ENCODE assay signal across 8 cellular contexts in genomic region chr11:65419460-65419772, GRCh38. TPM values are rescaled to one million over a fixed set of nuclear protein-coding genes. Genes with fewer than 3 reads are reported as not detected.
A peak's percentile ranks its signal among the peaks of the same experiment; 100 is the strongest.
DNase-seq lines count a peak whose midpoint lies in the region; ATAC-seq and TF ChIP-seq lines count a peak whose summit lies in the region.

No MANE protein-coding gene starts in this region.

- H3K4me1 ChIP-seq in DND-41 (ENCODE audit: insufficient read depth, low read length): peaks cover 62% of the 10 kb centered on the region
- peaks cover 39% of the 10 kb centered on the region for H3K4me1 ChIP-seq in fibroblast of lung (ENCODE audit: control insufficient read depth, extremely low read depth, insufficient read depth, low read length)
- H3K4me1 ChIP-seq in trophoblast cell (ENCODE audit: control insufficient read depth in 1 of 2, insufficient read depth in 2 of 2, low read length in 2 of 2): peaks cover 46 to 65% of the 10 kb centered on the region in 2 experiments

- DNase-seq in DND-41 (no peak), fibroblast of lung (ENCODE audit: low read depth in 2 of 2) (no peak), trophoblast cell (no peak), SW 1271 (lab: John Stamatoyannopoulos, UW) (no peak), ecto neural progenitor cell (ENCODE audit: low spot score) (no peak), GM10248 (ENCODE audit: extremely low spot score) (no peak)

- peak overlapping the region; percentile 70 for H2BK12ac ChIP-seq in trophoblast cell (ENCODE audit: low read length)

- H4K20me1 ChIP-seq in DND-41 (ENCODE audit: insufficient read depth, low read length) (peaks cover 17% of the 10 kb centered on the region), fibroblast of lung (ENCODE audit: control insufficient read depth, extremely low read depth, insufficient read depth, low read length) (peaks cover 3% of the 10 kb centered on the region)

- peak overlapping the region; percentile 100 for H4K91ac ChIP-seq in trophoblast cell (ENCODE audit: low read depth, low read length)

- POLR2A ChIA-PET in GM10248 (lab: Yijun Ruan, JAX): interaction anchor here (0.5 to 14.7 kb wide), 11 partner anchors 9 to 156 kb away, joined by 3 to 620 read pairs (median 5); partner anchors contain the start of genes DPF2 and MALAT1

- peak overlapping the region; percentile 76 for H3K18ac ChIP-seq in trophoblast cell (ENCODE audit: low read length)

- no peaks in the 10 kb centered on the region for H3K27me3 ChIP-seq in DND-41 (ENCODE audit: insufficient read depth, low read length, poor library complexity)
- H3K27me3 ChIP-seq in fibroblast of lung (ENCODE audit: control insufficient read depth, insufficient read depth, low read length): no peaks in the 10 kb centered on the region
- H3K27me3 ChIP-seq in trophoblast cell (ENCODE audit: insufficient read depth, low read length): no peaks in the 10 kb centered on the region

- CTCF ChIA-PET in GM10248 (lab: Yijun Ruan, JAX): interaction anchor here (0.9 to 7.4 kb wide), 7 partner anchors 13 to 90 kb away, joined by 3 to 85 read pairs (median 9); no protein-coding TSS in a partner anchor

- H3K9ac ChIP-seq in DND-41 (ENCODE audit: low read depth, low read length) (peak overlapping the region; percentile 98), fibroblast of lung (ENCODE audit: insufficient read depth, low read length) (peak overlapping the region; percentile 89), trophoblast cell (ENCODE audit: low read length) (peak overlapping the region; percentile 28)

- peak overlapping the region; percentile 47 for H4K8ac ChIP-seq in trophoblast cell (ENCODE audit: low read depth, low read length)

- H3K4ac ChIP-seq in trophoblast cell (ENCODE audit: low read depth, low read length): peak overlapping the region; percentile 56

- ATAC-seq in DND-41 (ENCODE audit: insufficient read depth, low read depth) (no peak), SK-N-SH treated with all-trans-retinoic acid at 6 μM for 48 hours (no peak), HG02973 (IDR thresholded peaks at IDR 0.05; ENCODE audit: unreplicated experiment) (no peak)

- peak overlapping the region; percentile 93 for H2BK5ac ChIP-seq in trophoblast cell (ENCODE audit: low read depth, low read length, poor library complexity)

- no CpG with 5 or more reads among the region's 7 CpGs for WGBS in trophoblast cell (ENCODE audit: extremely low coverage, insufficient coverage, insufficient read length)

- H2AK5ac ChIP-seq in trophoblast cell (ENCODE audit: low read length): peak overlapping the region; percentile 85

- H3K27ac ChIP-seq in DND-41 (ENCODE audit: low read length) (peak overlapping the region; percentile 99), fibroblast of lung (ENCODE audit: insufficient read depth, low read length) (peak overlapping the region; percentile 100), trophoblast cell (ENCODE audit: low read depth, low read length) (peak overlapping the region; percentile 97)

- TF ChIP-seq CTCF in DND-41 (IDR thresholded peaks at IDR 0.05; ENCODE audit: borderline replicate concordance, extremely low read depth, low read length, poor library complexity, severe bottlenecking): no peak
- TF ChIP-seq CTCF in fibroblast of lung (conservative IDR thresholded peaks at IDR 0.05 in 1 of 2, IDR thresholded peaks at IDR 0.05 in 1 of 2; ENCODE audit: low read depth in 1 of 2, low read length in 2 of 2): no peak
- TF ChIP-seq CTCF in GM10248 (IDR thresholded peaks at IDR 0.05; ENCODE audit: control extremely low read depth, extremely low read depth, low read depth, missing control alignments): no peak

- peaks cover 16% of the 10 kb centered on the region for H3K36me3 ChIP-seq in DND-41 (ENCODE audit: insufficient read depth, low read length)
- H3K36me3 ChIP-seq in fibroblast of lung (ENCODE audit: control insufficient read depth, insufficient read depth, low read length): peaks cover 6% of the 10 kb centered on the region
- H3K36me3 ChIP-seq in trophoblast cell (ENCODE audit: control insufficient read depth in 1 of 2, insufficient read depth in 2 of 2, low read length in 2 of 2): no peaks in the 10 kb centered on the region

- peaks cover 79% of the 10 kb centered on the region for H3K79me2 ChIP-seq in DND-41 (ENCODE audit: insufficient read depth, low read length)
- H3K79me2 ChIP-seq in fibroblast of lung (ENCODE audit: control insufficient read depth, insufficient read depth, low read length): peaks cover 59% of the 10 kb centered on the region
- H3K79me2 ChIP-seq in trophoblast cell (ENCODE audit: control insufficient read depth, insufficient read depth, low read length, poor library complexity): peaks cover 41% of the 10 kb centered on the region

- H4K12ac ChIP-seq in trophoblast cell (ENCODE audit: low read depth, low read length): peak overlapping the region; percentile 45

- H2AFZ ChIP-seq in DND-41 (ENCODE audit: low read depth, low read length) (no peak overlapping the region), fibroblast of lung (ENCODE audit: low read length) (no peak overlapping the region), trophoblast cell (ENCODE audit: insufficient read depth, low read length, poor library complexity) (peak overlapping the region; percentile 40)

- peaks cover 57% of the 10 kb centered on the region for H3K79me1 ChIP-seq in trophoblast cell (ENCODE audit: low read length)

- H3K4me3 ChIP-seq in DND-41 (ENCODE audit: low read depth in 1 of 2, low read length in 2 of 2): peak overlapping the region; percentile 17 to 79; a peak in 3 of 4 replicates
- H3K4me3 ChIP-seq in fibroblast of lung (replicated peaks in 1 of 4; ENCODE audit: control extremely low read depth in 1 of 4, insufficient read depth in 1 of 4, low read depth in 3 of 4, low read length in 4 of 4): peak overlapping the region; percentile 6 to 61 (median 48)
- no peak overlapping the region for H3K4me3 ChIP-seq in trophoblast cell (ENCODE audit: low read depth, low read length)

- peak overlapping the region; percentile 86 for H3K4me2 ChIP-seq in DND-41 (ENCODE audit: insufficient read depth, low read length)
- peak overlapping the region; percentile 90 for H3K4me2 ChIP-seq in fibroblast of lung (ENCODE audit: extremely low read depth, insufficient read depth, low read length)
- peak overlapping the region; percentile 21 for H3K4me2 ChIP-seq in trophoblast cell (ENCODE audit: low read length)

- no peak overlapping the region for H3K23ac ChIP-seq in trophoblast cell (ENCODE audit: low read length)

- H3K9me3 ChIP-seq in DND-41 (ENCODE audit: insufficient read depth, low read length, severe bottlenecking) (no peaks in the 10 kb centered on the region), fibroblast of lung (ENCODE audit: control insufficient read depth, insufficient read depth, low read depth, low read length) (no peaks in the 10 kb centered on the region), trophoblast cell (ENCODE audit: insufficient read depth, low read depth, low read length) (no peaks in the 10 kb centered on the region)

- peak overlapping the region; percentile 78 for H3K14ac ChIP-seq in trophoblast cell (ENCODE audit: low read length)

- peak overlapping the region; percentile 89 for H2BK120ac ChIP-seq in trophoblast cell (ENCODE audit: insufficient read depth, low read length, poor library complexity)

TF ChIP-seq in SK-N-SH treated with all-trans-retinoic acid at 6 μM for 48 hours, 23 proteins besides CTCF, POLR2A, EP300 and RAD21:
- TF ChIP-seq TCF4 (CRISPR knock-in tag; IDR thresholded peaks at IDR 0.05; ENCODE audit: borderline replicate concordance): no peak
- 0 out of 2 replicates have a peak, but pooled peaks have one; percentile 13 for TF ChIP-seq SNAI2 (CRISPR knock-in tag; IDR thresholded peaks at IDR 0.05)
TF ChIP-seq in SK-N-SH treated with all-trans-retinoic acid at 6 μM for 48 hours: peak in this region for 1.

RNA-seq across cellular contexts. Expression of gene NEAT1, which starts 3.2 kb away (rescaled TPM):
- 177 and 299 TPM in 2 replicates for total RNA-seq in fibroblast of lung
- 40.6 and 40.9 TPM in 2 replicates for polyA plus RNA-seq in fibroblast of lung
- 140 and 151 TPM in 2 replicates for polyA plus RNA-seq in fibroblast of lung (2012)
- polyA minus RNA-seq in fibroblast of lung (ENCODE audit: low replicate concordance): 61.4 and 179 TPM in 2 replicates
- polyA plus RNA-seq in trophoblast cell (2013): 11.1 and 12.7 TPM in 2 replicates

RNA-seq across cellular contexts. Expression of gene FRMD8, which starts 33.0 kb away (rescaled TPM):
- 14.9 and 17.5 TPM in 2 replicates for total RNA-seq in fibroblast of lung
- 13.7 and 15.3 TPM in 2 replicates for polyA plus RNA-seq in fibroblast of lung
- polyA plus RNA-seq in fibroblast of lung (2012): 15.2 and 15.4 TPM in 2 replicates
- 26.4 and 28.1 TPM in 2 replicates for polyA minus RNA-seq in fibroblast of lung (ENCODE audit: low replicate concordance)
- 21.2 and 22.9 TPM in 2 replicates for polyA plus RNA-seq in trophoblast cell (2013)

RNA-seq across cellular contexts. Expression of gene SLC25A45, which starts 37.0 kb away (rescaled TPM):
- 1.0 and 1.5 TPM in 2 replicates for total RNA-seq in fibroblast of lung
- 0.50 and 0.52 TPM in 2 replicates for polyA plus RNA-seq in fibroblast of lung
- polyA plus RNA-seq in fibroblast of lung (2012): 0.98 and 1.0 TPM in 2 replicates
- polyA minus RNA-seq in fibroblast of lung (ENCODE audit: low replicate concordance): 0.85 and 1.8 TPM in 2 replicates
- polyA plus RNA-seq in trophoblast cell (2013): 0.93 and 1.1 TPM in 2 replicates

Comparison
In these comparisons a context has a peak if more than half of its experiments do, and no peak if none do; other contexts are left out.
1. H3K4me2 ChIP-seq: peak in every context shown above with its lines; median percentile 90 in fibroblast of lung; 86 in DND-41; 21 in trophoblast cell.
2. H3K9ac ChIP-seq: peak in every context shown above with its lines; median percentile 98 in DND-41; 89 in fibroblast of lung; 28 in trophoblast cell.